Comparison of ENCODE assay signal across 25 cellular contexts in genomic region chr7:92934096-92934495, GRCh38.
"Had no signal": no experiment of that assay in that cellular context is flagged by ENCODE, and none has a peak within 500 bp of the region (broad histone marks: within the 10 kb centered on the region; RNA-seq: fewer than 3 reads in every experiment).

No MANE protein-coding gene starts in this region.

- H3K4me3 Mint-ChIP-seq: activated CD8-positive, alpha-beta T cell treated with anti-CD3 and anti-CD28 coated beads, Interleukin-2, amount 10 ng/mL, durations not matched to agents 7 days and 5 days; activated naive CD4-positive, alpha-beta T cell treated with anti-CD3 and anti-CD28 coated beads, Interleukin-2, amount 10 ng/mL, durations not matched to agents 7 days and 5 days; activated naive CD8-positive, alpha-beta T cell treated with anti-CD3 and anti-CD28 coated beads, Interleukin-2, amount 50 U/mL, for 24 hours; activated T-cell treated with anti-CD3 and anti-CD28 coated beads, Interleukin-2, amount 50 U/mL, for 4 hours; brain; endodermal cell; memory B cell; naive thymus-derived CD4-positive, alpha-beta T cell; neural progenitor cell had no signal

- H2AFZ ChIP-seq: neural progenitor cell had no signal

- H3K27ac ChIP-seq: colonic mucosa, gastrocnemius medialis, heart left ventricle, left ventricle myocardium inferior, neural progenitor cell, ovary, sigmoid colon, spleen had no signal

- H3K4me2 ChIP-seq: neural progenitor cell had no signal

- H3K4me1 ChIP-seq: colonic mucosa, gastrocnemius medialis, heart left ventricle, left ventricle myocardium inferior, neural progenitor cell, sigmoid colon, spleen had no signal

- DNase-seq: activated CD4-positive, alpha-beta T cell treated with anti-CD3 and anti-CD28 coated beads for 48 hours; activated CD4-positive, CD25-positive, alpha-beta regulatory T cell; activated CD8-positive, alpha-beta memory T cell treated with anti-CD3 and anti-CD28 coated beads, Interleukin-2, amount 50 U/mL, for 4 hours; activated CD8-positive, alpha-beta T cell treated with anti-CD3 and anti-CD28 coated beads, Interleukin-2, amount 10 ng/mL, durations not matched to agents 7 days and 5 days; activated effector memory CD4-positive, alpha-beta T cell treated with Interleukin-2 at 50 U/mL for 16 hours; activated naive CD4-positive, alpha-beta T cell treated with anti-CD3 and anti-CD28 coated beads, Interleukin-2, amount 10 ng/mL, durations not matched to agents 7 days and 5 days; activated naive CD8-positive, alpha-beta T cell treated with anti-CD3 and anti-CD28 coated beads, Interleukin-2, amount 50 U/mL, for 24 hours; activated T-cell treated with anti-CD3 and anti-CD28 coated beads, Interleukin-2, amount 50 U/mL, for 4 hours; anterior cingulate cortex; central memory CD4-positive, alpha-beta T cell; colonic mucosa; endodermal cell; erythroblast; gastrocnemius medialis; heart left ventricle; kidney glomerular epithelial cell; left ventricle myocardium inferior; naive thymus-derived CD4-positive, alpha-beta T cell; ovary; sigmoid colon; spleen; stimulated activated naive CD4-positive, alpha-beta T cell had no signal

- H3K27me3 ChIP-seq: colonic mucosa, gastrocnemius medialis, heart left ventricle, neural progenitor cell, ovary, sigmoid colon, spleen had no signal

- H3K9ac ChIP-seq: neural progenitor cell had no signal

- H3K36me3 Mint-ChIP-seq: activated naive CD4-positive, alpha-beta T cell treated with anti-CD3 and anti-CD28 coated beads, Interleukin-2, amount 10 ng/mL, durations not matched to agents 7 days and 5 days; memory B cell had no signal

- H3K27ac Mint-ChIP-seq: activated CD8-positive, alpha-beta T cell treated with anti-CD3 and anti-CD28 coated beads, Interleukin-2, amount 10 ng/mL, durations not matched to agents 7 days and 5 days; activated naive CD4-positive, alpha-beta T cell treated with anti-CD3 and anti-CD28 coated beads, Interleukin-2, amount 10 ng/mL, durations not matched to agents 7 days and 5 days; activated naive CD8-positive, alpha-beta T cell treated with anti-CD3 and anti-CD28 coated beads, Interleukin-2, amount 50 U/mL, for 24 hours; brain; endodermal cell; memory B cell; naive thymus-derived CD4-positive, alpha-beta T cell; neural progenitor cell had no signal

- H3K4me3 ChIP-seq: colonic mucosa, gastrocnemius medialis, heart left ventricle, left ventricle myocardium inferior, neural progenitor cell, ovary, sigmoid colon, spleen had no signal

- H3K36me3 ChIP-seq: colonic mucosa, gastrocnemius medialis, heart left ventricle, left ventricle myocardium inferior, neural progenitor cell, ovary, sigmoid colon, spleen had no signal

- H3K9me3 ChIP-seq: colonic mucosa, gastrocnemius medialis, ovary, sigmoid colon had no signal

- H3K4me1 Mint-ChIP-seq: activated naive CD4-positive, alpha-beta T cell treated with anti-CD3 and anti-CD28 coated beads, Interleukin-2, amount 10 ng/mL, durations not matched to agents 7 days and 5 days; activated naive CD8-positive, alpha-beta T cell treated with anti-CD3 and anti-CD28 coated beads, Interleukin-2, amount 50 U/mL, for 24 hours; brain; endodermal cell; naive thymus-derived CD4-positive, alpha-beta T cell; neural progenitor cell had no signal
